In the genomic region with DNA sequence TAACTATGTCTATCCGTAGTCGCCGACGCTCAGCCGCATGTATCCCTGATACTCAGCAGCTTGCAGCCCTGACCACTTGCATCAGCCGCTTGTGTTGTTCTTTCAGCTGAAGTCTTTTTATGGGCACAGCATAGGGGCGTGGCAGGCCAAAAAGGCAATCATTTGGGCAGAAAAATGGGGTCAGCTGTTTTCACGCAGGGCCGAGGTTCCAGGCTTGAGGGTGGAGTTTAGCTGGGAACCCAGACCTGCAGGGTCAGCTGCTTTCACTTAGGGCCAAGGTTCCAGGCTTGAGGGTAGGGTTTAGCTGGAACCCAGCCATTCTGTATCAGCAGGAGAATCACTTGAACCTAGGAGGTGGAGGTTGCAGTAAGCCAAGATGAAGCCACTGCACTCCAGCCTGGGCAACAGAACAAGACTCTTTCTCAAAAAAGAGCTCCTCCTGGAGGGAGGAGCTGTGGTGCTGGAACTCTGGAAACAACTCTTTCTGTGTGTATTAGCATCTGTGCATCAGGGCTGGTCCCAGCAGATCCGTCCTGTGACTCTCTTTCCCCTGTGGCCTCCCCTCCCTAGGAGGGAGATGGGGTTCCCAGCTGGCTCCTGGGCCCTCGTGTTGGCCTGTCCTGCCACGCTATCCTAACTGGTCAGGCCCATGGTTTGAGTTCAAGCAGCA, we compare ENCODE assay signal across 17 cellular contexts. TPM values are rescaled to one million over a fixed set of nuclear protein-coding genes. Genes with fewer than 3 reads are reported as not detected.
A peak's percentile ranks its signal among the peaks of the same experiment; 100 is the strongest.
DNase-seq lines count a peak whose midpoint lies in the region; ATAC-seq and TF ChIP-seq lines count a peak whose summit lies in the region.
"Had no signal": no experiment of that assay in that cellular context is flagged by ENCODE, and none has a peak within 500 bp of the region (broad histone marks: within the 10 kb centered on the region; RNA-seq: fewer than 3 reads in every experiment).

No MANE protein-coding gene starts in this region.

- H3K4me1 Mint-ChIP-seq in activated naive CD4-positive, alpha-beta T cell treated with anti-CD3 and anti-CD28 coated beads for 36 hours (ENCODE audit: low read depth), result peaks cover 20% of the 10 kb centered on the region
- no peaks in the 10 kb centered on the region for H3K4me1 Mint-ChIP-seq in endodermal cell

- H2BK120ac ChIP-seq in trophoblast cell (ENCODE audit: insufficient read depth, low read length, poor library complexity), result no peak overlapping the region

- no peak overlapping the region for H3K23ac ChIP-seq in trophoblast cell (ENCODE audit: low read length)

- no peaks in the 10 kb centered on the region for H3K36me3 Mint-ChIP-seq in activated naive CD4-positive, alpha-beta T cell treated with anti-CD3 and anti-CD28 coated beads for 36 hours (ENCODE audit: low read depth)
- H3K36me3 Mint-ChIP-seq in endodermal cell (ENCODE audit: low read depth), result no peaks in the 10 kb centered on the region

- no peaks in the 10 kb centered on the region for H3K27me3 Mint-ChIP-seq in activated naive CD4-positive, alpha-beta T cell treated with anti-CD3 and anti-CD28 coated beads for 36 hours (ENCODE audit: low read depth)
- no peaks in the 10 kb centered on the region for H3K27me3 Mint-ChIP-seq in endodermal cell (ENCODE audit: insufficient read depth)

- TF ChIP-seq POLR2A in suprapubic skin (IDR thresholded peaks at IDR 0.05), result no peak

- intact Hi-C loops in activated naive CD4-positive, alpha-beta T cell treated with anti-CD3 and anti-CD28 coated beads for 36 hours (cut with micrococcal nuclease), result no loop called here

- no peak overlapping the region for H3K4me2 ChIP-seq in trophoblast cell (ENCODE audit: low read length)

- H3K27me3 ChIP-seq in endodermal cell (ENCODE audit: control insufficient read depth, insufficient read depth, low read length, poor library complexity, severe bottlenecking), result no peaks in the 10 kb centered on the region
- no peaks in the 10 kb centered on the region for H3K27me3 ChIP-seq in suprapubic skin
- no peaks in the 10 kb centered on the region for H3K27me3 ChIP-seq in trophoblast cell (ENCODE audit: insufficient read depth, low read length)
- H3K27me3 ChIP-seq: MG63 had no signal

- no peak overlapping the region for H2AFZ ChIP-seq in trophoblast cell (ENCODE audit: insufficient read depth, low read length, poor library complexity)

- H3K9ac ChIP-seq in endodermal cell (ENCODE audit: extremely low read depth, low read length, poor library complexity, severe bottlenecking) (no peak overlapping the region), trophoblast cell (ENCODE audit: low read length) (no peak overlapping the region)

- H3K14ac ChIP-seq in trophoblast cell (ENCODE audit: low read length), result no peak overlapping the region

- no peak overlapping the region for H3K4me3 Mint-ChIP-seq in activated naive CD4-positive, alpha-beta T cell treated with anti-CD3 and anti-CD28 coated beads for 36 hours
- H3K4me3 Mint-ChIP-seq in endodermal cell, result no peak overlapping the region
- H3K4me3 Mint-ChIP-seq: neural crest cell had no signal

- no peak for DNase-seq in activated naive CD4-positive, alpha-beta T cell treated with anti-CD3 and anti-CD28 coated beads for 36 hours
- no peak for DNase-seq in activated naive CD4-positive, alpha-beta T cell treated with Interleukin-2 at 50 U/mL for 16 hours
- DNase-seq in endodermal cell (no peak), suprapubic skin (ENCODE audit: low spot score in 2 of 2) (no peak), cerebellum (ENCODE audit: low spot score) (no peak), epidermal melanocyte (ENCODE audit: insufficient read length, low spot score) (no peak), trophoblast cell (no peak)
- DNase-seq: amygdala, dermis blood vessel endothelial cell, DMS79 treated with DMSO at 0.1 percent for 48 hours, MG63, NCI-H2029, NCI-H69 had no signal

- H2AK5ac ChIP-seq in trophoblast cell (ENCODE audit: low read length), result no peak overlapping the region

- no peak overlapping the region for H4K91ac ChIP-seq in trophoblast cell (ENCODE audit: low read depth, low read length)

- no peaks in the 10 kb centered on the region for H3K9me3 Mint-ChIP-seq in activated naive CD4-positive, alpha-beta T cell treated with anti-CD3 and anti-CD28 coated beads for 36 hours
- H3K9me3 Mint-ChIP-seq in endodermal cell, result peaks cover 2% of the 10 kb centered on the region

- no peaks in the 10 kb centered on the region for H3K4me1 ChIP-seq in endodermal cell (ENCODE audit: control insufficient read depth, insufficient read depth, low read length)
- peaks cover 18% of the 10 kb centered on the region for H3K4me1 ChIP-seq in suprapubic skin
- H3K4me1 ChIP-seq in trophoblast cell (ENCODE audit: control insufficient read depth in 1 of 2, insufficient read depth in 2 of 2, low read length in 2 of 2), result no peaks in the 10 kb centered on the region

- no peak overlapping the region for H3K27ac ChIP-seq in endodermal cell (ENCODE audit: low read depth, low read length)
- H3K27ac ChIP-seq in suprapubic skin, result peak overlapping the region; percentile 2
- H3K27ac ChIP-seq in trophoblast cell (ENCODE audit: low read depth, low read length), result no peak overlapping the region

- no peak overlapping the region for H4K12ac ChIP-seq in trophoblast cell (ENCODE audit: low read depth, low read length)

- H3K4ac ChIP-seq in trophoblast cell (ENCODE audit: low read depth, low read length), result no peak overlapping the region

- H3K36me3 ChIP-seq in endodermal cell (ENCODE audit: control insufficient read depth, insufficient read depth, low read length) (no peaks in the 10 kb centered on the region), suprapubic skin (no peaks in the 10 kb centered on the region), trophoblast cell (ENCODE audit: control insufficient read depth in 1 of 2, insufficient read depth in 2 of 2, low read length in 2 of 2) (no peaks in the 10 kb centered on the region)
- H3K36me3 ChIP-seq: MG63 had no signal

- peak; percentile 52 for ATAC-seq in SK-N-SH treated with all-trans-retinoic acid at 6 μM for 48 hours

- CTCF ChIA-PET in activated naive CD4-positive, alpha-beta T cell treated with anti-CD3 and anti-CD28 coated beads for 36 hours (lab: Charles Lee), result interaction anchor here (1.0 to 1.8 kb wide), 5 partner anchors 44 to 76 kb away, joined by 3 to 5 read pairs (median 4); no protein-coding TSS in a partner anchor

- TF ChIP-seq EP300 in suprapubic skin (IDR thresholded peaks at IDR 0.05), result no peak

- H3K9me3 ChIP-seq in endodermal cell (ENCODE audit: control insufficient read depth, low read length) (no peaks in the 10 kb centered on the region), suprapubic skin (no peaks in the 10 kb centered on the region), trophoblast cell (ENCODE audit: insufficient read depth, low read depth, low read length) (no peaks in the 10 kb centered on the region)
- H3K9me3 ChIP-seq: MG63 had no signal

- no peak overlapping the region for H3K18ac ChIP-seq in trophoblast cell (ENCODE audit: low read length)

- no peaks in the 10 kb centered on the region for H3K79me2 ChIP-seq in trophoblast cell (ENCODE audit: control insufficient read depth, insufficient read depth, low read length, poor library complexity)

- no peak overlapping the region for H4K8ac ChIP-seq in trophoblast cell (ENCODE audit: low read depth, low read length)

- no peaks in the 10 kb centered on the region for H3K79me1 ChIP-seq in trophoblast cell (ENCODE audit: low read length)

- H3K4me3 ChIP-seq in endodermal cell (ENCODE audit: low read length) (no peak overlapping the region), suprapubic skin (no peak overlapping the region), trophoblast cell (ENCODE audit: low read depth, low read length) (no peak overlapping the region)
- H3K4me3 ChIP-seq: lung, MG63 had no signal

- WGBS in endodermal cell (ENCODE audit: insufficient coverage in 1 of 2, insufficient read length in 1 of 2), 2 experiments, result 94 to 97% methylated on average over 10 to 12 of the region's 12 CpGs
- 91% methylated on average over 12 of the region's 12 CpGs for WGBS in suprapubic skin
- WGBS in trophoblast cell (ENCODE audit: extremely low coverage, insufficient coverage, insufficient read length), result no CpG with 5 or more reads among the region's 12 CpGs

- TF ChIP-seq CTCF in endodermal cell (conservative IDR thresholded peaks at IDR 0.05) (no peak), suprapubic skin (IDR thresholded peaks at IDR 0.05) (no peak)

- peak overlapping the region; percentile 61 for H3K27ac Mint-ChIP-seq in activated naive CD4-positive, alpha-beta T cell treated with anti-CD3 and anti-CD28 coated beads for 36 hours
- peak overlapping the region; percentile 44 for H3K27ac Mint-ChIP-seq in endodermal cell

- H2BK5ac ChIP-seq in trophoblast cell (ENCODE audit: low read depth, low read length, poor library complexity), result no peak overlapping the region

- H2BK12ac ChIP-seq in trophoblast cell (ENCODE audit: low read length), result no peak overlapping the region

TF ChIP-seq in SK-N-SH treated with all-trans-retinoic acid at 6 μM for 48 hours, 23 proteins besides CTCF, POLR2A, EP300 and RAD21:
- TF ChIP-seq RARB (CRISPR knock-in tag; IDR thresholded peaks at IDR 0.05) (no peak), ZFP3 (CRISPR knock-in tag; IDR thresholded peaks at IDR 0.05) (no peak)

RNA-seq across cellular contexts. Expression of gene PRNP, which starts 21.4 kb away (rescaled TPM):
- total RNA-seq in activated naive CD4-positive, alpha-beta T cell treated with anti-CD3 and anti-CD28 coated beads for 36 hours, result 10 to 100 TPM; 37.4 to 37.6 TPM
- total RNA-seq in endodermal cell, result 10 to 100 TPM in 1 of 2 donors, 1 to 10 TPM in 1; 9.3 to 14.9 TPM
- polyA plus RNA-seq in endodermal cell (2013, experiment 1 of 2), result 12.3 TPM
- polyA plus RNA-seq in endodermal cell (2013, experiment 2 of 2), result 11.2 TPM
- 100 to 1,000 TPM; 118 to 168 (median 152) TPM for total RNA-seq in suprapubic skin
- 75.1 TPM for total RNA-seq in cerebellum
- 27.8 and 28.5 TPM in 2 replicates for polyA plus RNA-seq in trophoblast cell (2013)

RNA-seq across cellular contexts. Expression of gene PRND, which starts 56.9 kb away (rescaled TPM):
- total RNA-seq in activated naive CD4-positive, alpha-beta T cell treated with anti-CD3 and anti-CD28 coated beads for 36 hours, result not detected
- under 1 TPM; 0.24 to 0.88 TPM for total RNA-seq in endodermal cell
- polyA plus RNA-seq in endodermal cell (2013, experiment 1 of 2), result 0.32 TPM
- 0.21 TPM for polyA plus RNA-seq in endodermal cell (2013, experiment 2 of 2)
- not detected for total RNA-seq in suprapubic skin
- 2.7 TPM for total RNA-seq in cerebellum
- 0.01 TPM in 1 of 2 replicates, not detected in the other for polyA plus RNA-seq in trophoblast cell (2013)
- total RNA-seq: neural crest cell, subcutaneous adipose tissue had no signal
